Comparison of ENCODE assay signal across 16 cellular contexts in genomic region chr5:178211095-178212048, GRCh38. TPM values are rescaled to one million over a fixed set of nuclear protein-coding genes. Genes with fewer than 3 reads are reported as not detected.
DNase-seq lines count a peak whose midpoint lies in the region; ATAC-seq and TF ChIP-seq lines count a peak whose summit lies in the region.
"Had no signal": no experiment of that assay in that cellular context is flagged by ENCODE, and none has a peak within 500 bp of the region (broad histone marks: within the 10 kb centered on the region; RNA-seq: fewer than 3 reads in every experiment).

No MANE protein-coding gene starts in this region.

- H3K4me2 ChIP-seq in MM.1S (ENCODE audit: low read depth, low read length): no peak overlapping the region

- no peak overlapping the region for H3K4me3 Mint-ChIP-seq in chondrocyte (ENCODE audit: unreplicated experiment)
- H3K4me3 Mint-ChIP-seq in stimulated activated memory B cell treated with anti-CD40 and anti-IgM and Interleukin-4, amounts not matched to agents 10 μg/mL and 1 μg/mL and 100 μg/mL, for 72 hours: no peak overlapping the region
- H3K4me3 Mint-ChIP-seq: dendritic cell treated with granulocyte-macrophage colony-stimulating factor and Interleukin-4, amounts not matched to agents 40 ng/mL and 50 ng/mL, for 4 days had no signal

- no peak overlapping the region for H3K27ac ChIP-seq in MM.1S (ENCODE audit: low read length)

- H3K27me3 Mint-ChIP-seq in chondrocyte (ENCODE audit: low read depth): no peaks in the 10 kb centered on the region
- H3K27me3 Mint-ChIP-seq in stimulated activated memory B cell treated with anti-CD40 and anti-IgM and Interleukin-4, amounts not matched to agents 10 μg/mL and 1 μg/mL and 100 μg/mL, for 72 hours: no peaks in the 10 kb centered on the region
- H3K27me3 Mint-ChIP-seq: dendritic cell treated with granulocyte-macrophage colony-stimulating factor and Interleukin-4, amounts not matched to agents 40 ng/mL and 50 ng/mL, for 4 days had no signal

- DNase-seq in left cardiac atrium (peak; percentile 0), Right ventricle myocardium inferior (ENCODE audit: missing footprints) (no peak), NB4 (ENCODE audit: low read depth) (peak; percentile 36), chondrocyte (ENCODE audit: low spot score) (peak; percentile 28), glomerular visceral epithelial cell (ENCODE audit: extremely low spot score) (no peak), MM.1S (no peak)
- DNase-seq: activated CD4-positive, alpha-beta T cell treated with anti-CD3 and anti-CD28 coated beads, Interleukin-2, amount 50 U/mL, for 1 hour; amniotic stem cell; NCI-H2171 treated with DMSO at 0.1 percent for 48 hours; stimulated activated CD4-positive, alpha-beta T cell treated with anti-CD3 and anti-CD28 coated beads, Interleukin-2, amount 100 ng/mL, for 48 hours; T-helper 1 cell had no signal

- no peaks in the 10 kb centered on the region for H3K9me3 Mint-ChIP-seq in chondrocyte (ENCODE audit: low read depth)
- no peaks in the 10 kb centered on the region for H3K9me3 Mint-ChIP-seq in stimulated activated memory B cell treated with anti-CD40 and anti-IgM and Interleukin-4, amounts not matched to agents 10 μg/mL and 1 μg/mL and 100 μg/mL, for 72 hours
- H3K9me3 Mint-ChIP-seq: dendritic cell treated with granulocyte-macrophage colony-stimulating factor and Interleukin-4, amounts not matched to agents 40 ng/mL and 50 ng/mL, for 4 days had no signal

- peaks cover 19% of the 10 kb centered on the region for H3K4me1 Mint-ChIP-seq in chondrocyte (ENCODE audit: low read depth)
- H3K4me1 Mint-ChIP-seq in stimulated activated memory B cell treated with anti-CD40 and anti-IgM and Interleukin-4, amounts not matched to agents 10 μg/mL and 1 μg/mL and 100 μg/mL, for 72 hours: peaks cover 67% of the 10 kb centered on the region

- no peaks in the 10 kb centered on the region for H3K27me3 ChIP-seq in MM.1S (replicated peaks; ENCODE audit: insufficient read depth, low read length)

- H3K9ac ChIP-seq in MM.1S (ENCODE audit: low read length): no peak overlapping the region

- ATAC-seq in left cardiac atrium (no peak), Right ventricle myocardium inferior (no peak), HG02973 (IDR thresholded peaks at IDR 0.05; ENCODE audit: unreplicated experiment) (no peak)
- ATAC-seq in stimulated activated memory B cell treated with anti-CD40 and anti-IgM and Interleukin-4, amounts not matched to agents 10 μg/mL and 1 μg/mL and 100 μg/mL, for 72 hours: no peak

- H3K27ac Mint-ChIP-seq in chondrocyte (ENCODE audit: unreplicated experiment): peak overlapping the region; percentile 54
- peak overlapping the region; percentile 27 for H3K27ac Mint-ChIP-seq in stimulated activated memory B cell treated with anti-CD40 and anti-IgM and Interleukin-4, amounts not matched to agents 10 μg/mL and 1 μg/mL and 100 μg/mL, for 72 hours
- H3K27ac Mint-ChIP-seq: dendritic cell treated with granulocyte-macrophage colony-stimulating factor and Interleukin-4, amounts not matched to agents 40 ng/mL and 50 ng/mL, for 4 days had no signal

- peaks cover 32% of the 10 kb centered on the region for H3F3A ChIP-seq in MM.1S (ENCODE audit: insufficient read depth, low read length)

- no peak overlapping the region for H2AFZ ChIP-seq in MM.1S (ENCODE audit: low read length)

- no peaks in the 10 kb centered on the region for H3K9me2 ChIP-seq in MM.1S (replicated peaks; ENCODE audit: insufficient read depth, low read length)

- H3K36me3 Mint-ChIP-seq in chondrocyte (ENCODE audit: low read depth): peaks cover 39% of the 10 kb centered on the region
- H3K36me3 Mint-ChIP-seq in stimulated activated memory B cell treated with anti-CD40 and anti-IgM and Interleukin-4, amounts not matched to agents 10 μg/mL and 1 μg/mL and 100 μg/mL, for 72 hours: peaks cover 65% of the 10 kb centered on the region

- peaks cover 43% of the 10 kb centered on the region for H3K36me3 ChIP-seq in MM.1S (replicated peaks; ENCODE audit: insufficient read depth, low read length)

- H3K4me1 ChIP-seq in MM.1S (ENCODE audit: low read length): peaks cover 6% of the 10 kb centered on the region

- H3K79me2 ChIP-seq in MM.1S (ENCODE audit: low read length): peaks cover 55% of the 10 kb centered on the region

- TF ChIP-seq CTCF in NB4 (IDR thresholded peaks at IDR 0.05; ENCODE audit: low read depth, low read length) (no peak), chondrocyte (IDR thresholded peaks at IDR 0.05) (no peak), MM.1S (IDR thresholded peaks at IDR 0.05; ENCODE audit: low read length) (no peak)

- peak; percentile 24 for TF ChIP-seq POLR2A in NB4 (IDR thresholded peaks at IDR 0.05; ENCODE audit: extremely low read depth, insufficient read length)

- H3K4me3 ChIP-seq in NB4 (ENCODE audit: low read depth, low read length) (no peak overlapping the region), MM.1S (ENCODE audit: low read length) (no peak overlapping the region)

- H3K9me3 ChIP-seq in MM.1S (replicated peaks; ENCODE audit: insufficient read depth, low read length): no peaks in the 10 kb centered on the region

- intact Hi-C loops in left cardiac atrium (cut with DNase I) (no loop called here), Right ventricle myocardium inferior (cut with DNase I) (no loop called here)

- H4K20me1 ChIP-seq in MM.1S (ENCODE audit: insufficient read depth, low read length): peaks cover 43% of the 10 kb centered on the region

RNA-seq across cellular contexts. Expression of gene HNRNPAB, which starts 7.0 kb away (rescaled TPM):
- 100 to 1,000 TPM in 1 of 2 donors, 10 to 100 TPM in 1; 81.3 to 141 TPM for total RNA-seq in left cardiac atrium
- total RNA-seq in Right ventricle myocardium inferior: 85.6 TPM
- total RNA-seq in chondrocyte: 152 to 215 TPM (median 156 TPM) in 3 replicates

RNA-seq across cellular contexts. Expression of gene PHYKPL, which starts 21.2 kb away (rescaled TPM):
- total RNA-seq in left cardiac atrium (10 to 100 TPM; 43.6 to 53.5 TPM), Right ventricle myocardium inferior (34.5 TPM), chondrocyte (40.0 to 49.1 TPM (median 43.8 TPM) in 3 replicates)

RNA-seq across cellular contexts. Expression of gene GMCL2, which starts 24.2 kb away (rescaled TPM):
- total RNA-seq in left cardiac atrium: not detected
- total RNA-seq in Right ventricle myocardium inferior: not detected
- not detected in 3 replicates for total RNA-seq in chondrocyte
- total RNA-seq: mononuclear cell, pulmonary artery endothelial cell had no signal

RNA-seq across cellular contexts. Expression of gene NHP2, which starts 57.7 kb away (rescaled TPM):
- total RNA-seq in left cardiac atrium (10 to 100 TPM; 78.3 to 89.5 TPM), Right ventricle myocardium inferior (79.8 TPM), chondrocyte (72.2 to 106 TPM (median 74.1 TPM) in 3 replicates)

Comparison
In these comparisons a context has a peak if more than half of its experiments do, and no peak if none do; other contexts are left out.
1. DNase-seq: peak in left cardiac atrium (single experiment), NB4 (single experiment) and chondrocyte (single experiment); none in Right ventricle myocardium inferior (single experiment), glomerular visceral epithelial cell (single experiment) and MM.1S (single experiment).